16 cellular contexts compared by ENCODE assay signal in genomic region chr10:103699611-103700435, GRCh38.
DNase-seq lines count a peak whose midpoint lies in the region; ATAC-seq and TF ChIP-seq lines count a peak whose summit lies in the region.
"Had no signal": no experiment of that assay in that cellular context is flagged by ENCODE, and none has a peak within 500 bp of the region (broad histone marks: within the 10 kb centered on the region; RNA-seq: fewer than 3 reads in every experiment).

No MANE protein-coding gene starts in this region.

- DNase-seq in C1 segment of cervical spinal cord (lab: John Stamatoyannopoulos, UW) (peak in 10 of 14 donors; percentile 34 to 86 (median 58)), RPMI7951 (ENCODE audit: low read depth) (peak; percentile 42), epidermal melanocyte (ENCODE audit: insufficient read length, low spot score) (peak; percentile 93), neural crest cell (ENCODE audit: low read depth, low spot score) (peak; percentile 40), AG20443 (ENCODE audit: low spot score) (no peak), inferior parietal cortex (ENCODE audit: extremely low spot score) (no peak)
- no peak for DNase-seq in stimulated activated CD4-positive, alpha-beta T cell treated with anti-CD3 and anti-CD28 coated beads, Interleukin-4, amount 100 ng/mL, for 1 hour
- DNase-seq: activated CD4-positive, alpha-beta T cell treated with anti-CD3 and anti-CD28 coated beads for 1 hour; activated CD8-positive, alpha-beta memory T cell treated with anti-CD3 and anti-CD28 coated beads, Interleukin-2, amount 50 U/mL, for 4 hours; cortex of kidney; NCI-H1105 treated with DMSO at 0.1 percent for 48 hours; NCI-H345; PC-3; upper lobe of right lung had no signal

- H3K27me3 Mint-ChIP-seq in neural crest cell (ENCODE audit: low read depth), result peaks cover 10% of the 10 kb centered on the region
- H3K27me3 Mint-ChIP-seq: activated naive CD8-positive, alpha-beta T cell had no signal

- H3K4me3 Mint-ChIP-seq in neural crest cell, result no peak overlapping the region
- H3K4me3 Mint-ChIP-seq: activated naive CD8-positive, alpha-beta T cell had no signal

- ATAC-seq in GM21515 (IDR thresholded peaks at IDR 0.05; ENCODE audit: unreplicated experiment), result no peak
- ATAC-seq: PC-3, upper lobe of right lung had no signal

- peaks cover 5% of the 10 kb centered on the region for H3K36me3 Mint-ChIP-seq in neural crest cell (ENCODE audit: low read depth)
- H3K36me3 Mint-ChIP-seq: activated naive CD8-positive, alpha-beta T cell had no signal

- peak overlapping the region; percentile 13 for H3K27ac Mint-ChIP-seq in neural crest cell (ENCODE audit: unreplicated experiment)
- H3K27ac Mint-ChIP-seq: activated naive CD8-positive, alpha-beta T cell had no signal

- peaks cover 27% of the 10 kb centered on the region for H3K4me1 Mint-ChIP-seq in neural crest cell

- no peak for TF ChIP-seq CTCF in neural crest cell (conservative IDR thresholded peaks at IDR 0.05)

- H3K9me3 Mint-ChIP-seq in neural crest cell, result peaks cover 3% of the 10 kb centered on the region

Comparison
In these comparisons a context has a peak if more than half of its experiments do, and no peak if none do; other contexts are left out.
1. DNase-seq: peak in C1 segment of cervical spinal cord (10 of 14), RPMI7951 (single experiment), epidermal melanocyte (single experiment) and neural crest cell (single experiment); none in AG20443 (single experiment), stimulated activated CD4-positive, alpha-beta T cell treated with anti-CD3 and anti-CD28 coated beads, Interleukin-4, amount 100 ng/mL, for 1 hour (single experiment) and inferior parietal cortex (single experiment).